In genomic region chr6:12309070-12309469, GRCh38 we compare ENCODE assay signal across 27 cellular contexts.
"Had no signal": no experiment of that assay in that cellular context is flagged by ENCODE, and none has a peak within 500 bp of the region (broad histone marks: within the 10 kb centered on the region; RNA-seq: fewer than 3 reads in every experiment).

No MANE protein-coding gene starts in this region.

- DNase-seq: stimulated activated CD4-positive, alpha-beta T cell treated with anti-CD3 and anti-CD28 coated beads, Interleukin-2, amount 100 ng/mL, for 48 hours; stimulated activated CD4-positive, alpha-beta T cell treated with anti-CD3 and anti-CD28 coated beads, Interleukin-4, amount 100 ng/mL, for 1 hour; stimulated activated CD4-positive, alpha-beta T cell treated with anti-CD3 and anti-CD28 coated beads, Interleukin-4, amount 100 ng/mL, for 24 hours; stimulated activated CD4-positive, alpha-beta T cell treated with anti-CD3 and anti-CD28 coated beads, Interleukin-4, amount 100 ng/mL, for 4 hours; stimulated activated CD8-positive, alpha-beta memory T cell treated with anti-CD3 and anti-CD28 coated beads, Interleukin-4, amount 100 ng/mL, for 48 hours; stimulated activated naive B cell treated with anti-CD40 and anti-IgM and Interleukin-4, amounts not matched to agents 10 μg/mL and 1 μg/mL and 100 μg/mL, for 72 hours; stimulated activated naive CD4-positive, alpha-beta T cell; stimulated activated naive CD4-positive, alpha-beta T cell treated with Interleukin-2 at 50 U/mL for 16 hours; stimulated activated naive CD8-positive, alpha-beta T cell treated with anti-CD3 and anti-CD28 coated beads, Interleukin-15, amount 100 ng/mL, for 72 hours; stimulated activated naive CD8-positive, alpha-beta T cell treated with anti-CD3 and anti-CD28 coated beads, Interleukin-15, Interleukin-2, amounts not matched to agents 100 U/mL and 50 U/mL, for 24 hours; stomach; substantia nigra; testis; thyroid gland; tibial artery; transverse colon; trophoblast cell; upper lobe of left lung; upper lobe of right lung; uterus had no signal

- H3K27me3 ChIP-seq: stomach, suprapubic skin, testis, thyroid gland, tibial artery, tibial nerve, transverse colon, upper lobe of left lung, upper lobe of right lung, uterus, vagina had no signal

- ATAC-seq: stimulated activated effector memory CD8-positive, alpha-beta T cell treated with anti-CD3 and anti-CD28 coated beads, Interleukin-12 subunit alpha, Interleukin-12 subunit beta, amount 100 ng/mL, for 72 hours; stimulated activated memory B cell treated with anti-CD40 and anti-IgM and Interleukin-4, amounts not matched to agents 10 μg/mL and 1 μg/mL and 100 μg/mL, for 72 hours; stimulated activated naive B cell treated with anti-CD40 and anti-IgM and Interleukin-4, amounts not matched to agents 10 μg/mL and 1 μg/mL and 100 μg/mL, for 72 hours; stimulated activated naive CD8-positive, alpha-beta T cell treated with anti-CD3 and anti-CD28 coated beads, Interleukin-15, amount 100 ng/mL, for 72 hours; stimulated activated naive CD8-positive, alpha-beta T cell treated with anti-CD3 and anti-CD28 coated beads, Interleukin-15, Interleukin-2, amounts not matched to agents 100 U/mL and 50 U/mL, for 24 hours; upper lobe of right lung had no signal

- H3K9me3 ChIP-seq: stomach, suprapubic skin, testis, thoracic aorta, thyroid gland, tibial artery, transverse colon, upper lobe of left lung, upper lobe of right lung, uterus, vagina had no signal

- H3K4me3 ChIP-seq: stomach, suprapubic skin, testis, thoracic aorta, thyroid gland, tibial artery, tibial nerve, transverse colon, upper lobe of left lung, upper lobe of right lung, uterus, vagina had no signal

- H3K27ac ChIP-seq: stomach, suprapubic skin, testis, thoracic aorta, thyroid gland, tibial artery, tibial nerve, transverse colon, upper lobe of left lung, upper lobe of right lung, uterus, vagina had no signal

- FAIRE-seq: urothelium cell line had no signal

- H3K36me3 ChIP-seq: stomach, suprapubic skin, thoracic aorta, thyroid gland, tibial artery, tibial nerve, transverse colon, upper lobe of left lung, upper lobe of right lung, uterus, vagina had no signal

- H3K4me1 ChIP-seq: testis, thyroid gland, tibial nerve, upper lobe of left lung, upper lobe of right lung, uterus had no signal
